Comparison of ENCODE assay signal across 1 cellular context in the genomic region with DNA sequence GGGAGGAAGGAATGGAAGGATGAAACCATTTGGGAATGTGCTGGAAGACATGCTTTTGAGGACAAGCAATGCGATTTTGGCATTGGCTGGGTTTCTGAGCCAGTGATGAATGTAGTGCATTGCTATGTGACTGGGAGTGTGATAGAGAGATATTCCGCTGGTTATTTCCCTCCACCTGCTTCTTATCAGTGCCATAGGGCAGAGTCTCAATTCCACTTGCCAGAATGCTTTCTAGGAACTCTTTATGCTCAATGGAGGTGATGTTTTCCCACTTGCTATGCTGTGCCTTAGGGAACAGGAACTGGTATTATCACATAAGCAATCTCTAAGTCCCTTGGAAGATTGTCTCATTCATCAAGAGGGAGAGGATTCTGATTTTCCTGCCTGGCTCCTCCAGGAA.
TF ChIP-seq lines count a peak whose summit lies in the region.

No MANE protein-coding gene starts in this region.

TF ChIP-seq in H1, 55 proteins besides CTCF, POLR2A, EP300 and RAD21 (continued from another document):
- TF ChIP-seq TAF1 (IDR thresholded peaks at IDR 0.05; ENCODE audit: low read depth, low read length), result no peak
- TF ChIP-seq POLR2AphosphoS5 (IDR thresholded peaks at IDR 0.05; ENCODE audit: low read depth, low read length), result no peak
- TF ChIP-seq GTF2F1 (IDR thresholded peaks at IDR 0.05; ENCODE audit: borderline replicate concordance, low read depth, low read length), result no peak
- TF ChIP-seq SP2 (IDR thresholded peaks at IDR 0.05; ENCODE audit: low read length), result no peak
- no peak for TF ChIP-seq ASH2L (IDR thresholded peaks at IDR 0.05; ENCODE audit: low read length)
- no peak for TF ChIP-seq EZH2 (IDR thresholded peaks at IDR 0.05; ENCODE audit: low read depth, low read length, severe bottlenecking)
- TF ChIP-seq, protein P1, sequence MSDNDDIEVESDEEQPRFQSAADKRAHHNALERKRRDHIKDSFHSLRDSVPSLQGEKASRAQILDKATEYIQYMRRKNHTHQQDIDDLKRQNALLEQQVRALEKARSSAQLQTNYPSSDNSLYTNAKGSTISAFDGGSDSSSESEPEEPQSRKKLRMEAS (IDR thresholded peaks at IDR 0.05), result no peak
- TF ChIP-seq CEBPB (IDR thresholded peaks at IDR 0.05; ENCODE audit: low read depth, low read length), result no peak
- no peak for TF ChIP-seq SP1 (IDR thresholded peaks at IDR 0.05; ENCODE audit: low read depth, low read length)
- no peak for TF ChIP-seq CBX8 (IDR thresholded peaks at IDR 0.05; ENCODE audit: borderline replicate concordance, low read depth, low read length)
- TF ChIP-seq, protein P2, sequence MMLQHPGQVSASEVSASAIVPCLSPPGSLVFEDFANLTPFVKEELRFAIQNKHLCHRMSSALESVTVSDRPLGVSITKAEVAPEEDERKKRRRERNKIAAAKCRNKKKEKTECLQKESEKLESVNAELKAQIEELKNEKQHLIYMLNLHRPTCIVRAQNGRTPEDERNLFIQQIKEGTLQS (IDR thresholded peaks at IDR 0.05; ENCODE audit: insufficient read depth, low read depth, low read length), result no peak
